Comparison of ENCODE assay signal across 1 cellular context in genomic region chr11:12110201-12110713, GRCh38.
TF ChIP-seq lines count a peak whose summit lies in the region.

Gene MICAL2 (plus strand): TSS chr11:12110590. CDS start chr11:12162156, 51,566 bp downstream.

TF ChIP-seq in K562, 482 proteins besides CTCF, POLR2A, EP300 and RAD21 (continued from another document and continues in another):
- TF ChIP-seq GMEB1 (CRISPR knock-in tag; IDR thresholded peaks at IDR 0.05), result no peak
- peak; percentile 73 for TF ChIP-seq RBM25 (IDR thresholded peaks at IDR 0.05; ENCODE audit: low read depth, low read length, severe bottlenecking)
- TF ChIP-seq TSC22D4 (tag; IDR thresholded peaks at IDR 0.05), result no peak
- TF ChIP-seq CXXC5 (CRISPR knock-in tag; IDR thresholded peaks at IDR 0.05), result peak; percentile 71
- no peak for TF ChIP-seq HEY1 (CRISPR knock-in tag; IDR thresholded peaks at IDR 0.05; ENCODE audit: borderline replicate concordance)
- peak; percentile 26; the same call in 1 of the 2 replicates for TF ChIP-seq RAD51 (IDR thresholded peaks at IDR 0.05; ENCODE audit: borderline replicate concordance, low read depth)
- peak in 1 of 2 experiments; percentile 34; a peak in 1 of 4 replicates for TF ChIP-seq RCOR1 (IDR thresholded peaks at IDR 0.05; ENCODE audit: borderline replicate concordance in 1 of 2, low read depth in 2 of 2, low read length in 2 of 2)
- TF ChIP-seq FOXO4 (CRISPR knock-in tag; IDR thresholded peaks at IDR 0.05), result no peak
- TF ChIP-seq TAL1 (IDR thresholded peaks at IDR 0.05), result no peak
- 0 out of 2 replicates have a peak, but pooled peaks have one; percentile 8 for TF ChIP-seq HDGF (IDR thresholded peaks at IDR 0.05)
- TF ChIP-seq JUN (IDR thresholded peaks at IDR 0.05; ENCODE audit: borderline replicate concordance, low read depth, low read length), result peak; percentile 78; the same call in 1 of the 2 replicates
- peak; percentile 18; the same call in 1 of the 2 replicates for TF ChIP-seq JUN (CRISPR knock-in tag; IDR thresholded peaks at IDR 0.05; ENCODE audit: borderline replicate concordance)
- TF ChIP-seq PTBP1 (IDR thresholded peaks at IDR 0.05; ENCODE audit: low read depth, low read length), result no peak
- peak; percentile 78 for TF ChIP-seq MEIS2 (IDR thresholded peaks at IDR 0.05; ENCODE audit: partially characterized antibody)
- no peak for TF ChIP-seq ZNF717 (CRISPR knock-in tag; IDR thresholded peaks at IDR 0.05)
- TF ChIP-seq POLR2AphosphoS5 (IDR thresholded peaks at IDR 0.05; ENCODE audit: control insufficient read depth, insufficient read depth, low read depth, low read length), result peak; percentile 45; the same call in 1 of the 2 replicates
- no peak for TF ChIP-seq REST (CRISPR knock-in tag; IDR thresholded peaks at IDR 0.05; ENCODE audit: low read depth)
- no peak for TF ChIP-seq ZNF77 (CRISPR knock-in tag; IDR thresholded peaks at IDR 0.05)
- no peak for TF ChIP-seq TFE3 (CRISPR knock-in tag; IDR thresholded peaks at IDR 0.05)
- TF ChIP-seq ZNF41 (CRISPR knock-in tag; conservative IDR thresholded peaks at IDR 0.05), result no peak
- no peak for TF ChIP-seq FOSL1 (tag; conservative IDR thresholded peaks at IDR 0.05)
- TF ChIP-seq MEF2A (IDR thresholded peaks at IDR 0.05; ENCODE audit: control insufficient read depth, low read depth, low read length), result no peak
- TF ChIP-seq SMAD2 (IDR thresholded peaks at IDR 0.05; ENCODE audit: low read depth, low read length), result no peak
- peak; percentile 67 for TF ChIP-seq GABPB1 (CRISPR knock-in tag; IDR thresholded peaks at IDR 0.05)
- peak; percentile 50; the same call in 1 of the 2 replicates for TF ChIP-seq PHF8 (IDR thresholded peaks at IDR 0.05; ENCODE audit: borderline replicate concordance, low read length)
- TF ChIP-seq ZEB2 (IDR thresholded peaks at IDR 0.05), result 0 out of 2 replicates have a peak, but pooled peaks have one; percentile 3
- 0 out of 2 replicates have a peak, but pooled peaks have one; percentile 33 for TF ChIP-seq SUPT5H (IDR thresholded peaks at IDR 0.05)
- peak; percentile 61; the same call in 1 of the 2 replicates for TF ChIP-seq ESRRA (IDR thresholded peaks at IDR 0.05; ENCODE audit: borderline replicate concordance, low read depth)
- TF ChIP-seq SMAD4 (CRISPR knock-in tag; conservative IDR thresholded peaks at IDR 0.05), result 0 out of 2 replicates have a peak, but pooled peaks have one; percentile 30
- no peak for TF ChIP-seq ZNF133 (CRISPR knock-in tag; IDR thresholded peaks at IDR 0.05)
- peak in 1 of 2 experiments; percentile 96; a peak in 2 of 4 replicates for TF ChIP-seq HDAC1 (IDR thresholded peaks at IDR 0.05)
- TF ChIP-seq CREB3 (tag; conservative IDR thresholded peaks at IDR 0.05; ENCODE audit: low read depth), result no peak
- TF ChIP-seq ARID4B (CRISPR knock-in tag; IDR thresholded peaks at IDR 0.05), result peak; percentile 95
- no peak for TF ChIP-seq SREBF1 (IDR thresholded peaks at IDR 0.05; ENCODE audit: borderline replicate concordance, low read depth, low read length)
- TF ChIP-seq TGIF2 (CRISPR knock-in tag; IDR thresholded peaks at IDR 0.05), result peak; percentile 98
- TF ChIP-seq E2F4 (CRISPR knock-in tag; IDR thresholded peaks at IDR 0.05; ENCODE audit: low read depth), result no peak
- peak; percentile 75 for TF ChIP-seq SAP30 (IDR thresholded peaks at IDR 0.05; ENCODE audit: borderline replicate concordance, insufficient read depth, low read depth, low read length, poor library complexity, severe bottlenecking)
- TF ChIP-seq ARID2 (IDR thresholded peaks at IDR 0.05), result no peak
- TF ChIP-seq TFAP4 (CRISPR knock-in tag; IDR thresholded peaks at IDR 0.05; ENCODE audit: borderline replicate concordance), result peak; percentile 76; the same call in 1 of the 2 replicates
- TF ChIP-seq KDM5B (IDR thresholded peaks at IDR 0.05; ENCODE audit: insufficient replicate concordance, low read depth, low read length), result peak; percentile 49
- peak; percentile 72; the same call in 1 of the 2 replicates for TF ChIP-seq KLF13 (tag; IDR thresholded peaks at IDR 0.05; ENCODE audit: borderline replicate concordance, low read depth)
- TF ChIP-seq CBFB (CRISPR knock-in tag; IDR thresholded peaks at IDR 0.05), result no peak
- no peak for TF ChIP-seq DIDO1 (tag; IDR thresholded peaks at IDR 0.05; ENCODE audit: low read depth)
- no peak; the same call in 1 of the 2 replicates for TF ChIP-seq SOX6 (IDR thresholded peaks at IDR 0.05)
- no peak for TF ChIP-seq ZZZ3 (IDR thresholded peaks at IDR 0.05)
- TF ChIP-seq MTA3 (IDR thresholded peaks at IDR 0.05; ENCODE audit: borderline replicate concordance), result peak; percentile 82; the same call in 1 of the 2 replicates
- TF ChIP-seq NKRF (IDR thresholded peaks at IDR 0.05; ENCODE audit: borderline replicate concordance), result peak; percentile 92
